In genomic region chr6:39901670-39902069, GRCh38 we compare ENCODE assay signal across 11 cellular contexts.
"Had no signal": no experiment of that assay in that cellular context is flagged by ENCODE, and none has a peak within 500 bp of the region (broad histone marks: within the 10 kb centered on the region; RNA-seq: fewer than 3 reads in every experiment).

No MANE protein-coding gene starts in this region.

- H3K4me3 ChIP-seq: lung, skin epidermis had no signal

- DNase-seq: activated CD4-positive, alpha-beta memory T cell treated with anti-CD3 and anti-CD28 coated beads for 36 hours; activated naive CD4-positive, alpha-beta T cell treated with anti-CD3 and anti-CD28 coated beads for 36 hours; dermis blood vessel endothelial cell; natural killer cell; SK-N-SH; T-helper 1 cell had no signal

- H3K27ac ChIP-seq: VCaP had no signal

- H3K4me1 Mint-ChIP-seq: natural killer cell had no signal

- ATAC-seq: natural killer cell had no signal

- H3K27ac Mint-ChIP-seq: activated CD4-positive, alpha-beta memory T cell treated with anti-CD3 and anti-CD28 coated beads for 36 hours; activated naive CD4-positive, alpha-beta T cell treated with anti-CD3 and anti-CD28 coated beads for 36 hours; brain; natural killer cell; type B pancreatic cell had no signal

- H3K9me3 ChIP-seq: SK-N-SH had no signal

- H3K4me3 Mint-ChIP-seq: activated CD4-positive, alpha-beta memory T cell treated with anti-CD3 and anti-CD28 coated beads for 36 hours; activated naive CD4-positive, alpha-beta T cell treated with anti-CD3 and anti-CD28 coated beads for 36 hours; brain; natural killer cell; type B pancreatic cell had no signal

- H3K27me3 Mint-ChIP-seq: brain had no signal

- H3K9me3 Mint-ChIP-seq: activated CD4-positive, alpha-beta memory T cell treated with anti-CD3 and anti-CD28 coated beads for 36 hours; activated naive CD4-positive, alpha-beta T cell treated with anti-CD3 and anti-CD28 coated beads for 36 hours; brain; natural killer cell; type B pancreatic cell had no signal

- H3K36me3 Mint-ChIP-seq: activated CD4-positive, alpha-beta memory T cell treated with anti-CD3 and anti-CD28 coated beads for 36 hours; brain; natural killer cell had no signal
